8 cellular contexts compared by ENCODE assay signal in genomic region chr21:42496120-42496838, GRCh38. TPM values are rescaled to one million over a fixed set of nuclear protein-coding genes. Genes with fewer than 3 reads are reported as not detected.
DNase-seq lines count a peak whose midpoint lies in the region; ATAC-seq and TF ChIP-seq lines count a peak whose summit lies in the region.

RSPH1 (minus strand) TSS chr21:42496224; CDS start chr21:42496186, 38 bp downstream.

- H3K27ac ChIP-seq in osteoblast (ENCODE audit: low read depth, low read length) (peak within 1 kb of the TSS; percentile 44), thoracic aorta (peak within 1 kb of the TSS; percentile 50 to 75)

- intact Hi-C loops in head of caudate nucleus (cut with DNase I) = no loop called here

- DNase-seq in GM12864 (ENCODE audit: low read depth) (peak; percentile 93), NCI-H1105 treated with DMSO at 0.1 percent for 48 hours (lab: John Stamatoyannopoulos, UW) (peak; percentile 99), SKM-1 treated with dmso at 0.1 percent for 144 hours (lab: John Stamatoyannopoulos, UW; ENCODE audit: unreplicated experiment) (peak; percentile 95), head of caudate nucleus (peak; percentile 100), osteoblast (ENCODE audit: insufficient read length, low spot score, missing footprints) (peak; percentile 99), thoracic aorta (ENCODE audit: low spot score) (peak; percentile 96)
- DNase-seq in activated naive CD8-positive, alpha-beta T cell treated with anti-CD3 and anti-CD28 coated beads, Interleukin-2, amount 10 ng/mL, durations not matched to agents 7 days and 5 days = peak; percentile 99

- H3K36me3 ChIP-seq in osteoblast (ENCODE audit: insufficient read depth, low read length) (no peaks in the 10 kb centered on the region), thoracic aorta (no peaks in the 10 kb centered on the region)

- H4K20me1 ChIP-seq in osteoblast (ENCODE audit: insufficient read depth, low read length) = no peaks in the 10 kb centered on the region

- H3K4me1 ChIP-seq in osteoblast (ENCODE audit: insufficient read depth, low read length) (peaks cover 12% of the 10 kb centered on the region), thoracic aorta (ENCODE audit: control insufficient read depth in 1 of 2, low read depth in 2 of 2) (peaks cover 0 to 12% of the 10 kb centered on the region in 2 donors)

- H3K9me3 ChIP-seq in osteoblast (ENCODE audit: low read depth, low read length) (no peaks in the 10 kb centered on the region), thoracic aorta (no peaks in the 10 kb centered on the region)

- H3K4me3 ChIP-seq in GM12864 (ENCODE audit: low read depth, low read length) = peak within 1 kb of the TSS; percentile 69
- H3K4me3 ChIP-seq in osteoblast (ENCODE audit: insufficient read depth, low read length) = peak within 1 kb of the TSS; percentile 82
- H3K4me3 ChIP-seq in thoracic aorta = peak within 1 kb of the TSS; percentile 83

- POLR2A ChIA-PET in activated naive CD8-positive, alpha-beta T cell treated with anti-CD3 and anti-CD28 coated beads, Interleukin-2, amount 10 ng/mL, durations not matched to agents 7 days and 5 days (lab: Charles Lee) = interaction anchor here (1.1 to 1.4 kb wide), 3 partner anchors 18 to 31 kb away, joined by 3 to 4 read pairs (median 4); partner anchors contain the start of gene SLC37A1

- H3K4me1 Mint-ChIP-seq in activated naive CD8-positive, alpha-beta T cell treated with anti-CD3 and anti-CD28 coated beads, Interleukin-2, amount 10 ng/mL, durations not matched to agents 7 days and 5 days = peaks cover 20% of the 10 kb centered on the region

- H3K27me3 ChIP-seq in osteoblast (ENCODE audit: insufficient read depth, low read length) = no peaks in the 10 kb centered on the region
- H3K27me3 ChIP-seq in thoracic aorta (replicated peaks; ENCODE audit: insufficient read depth) = no peaks in the 10 kb centered on the region

- peak within 1 kb of the TSS; percentile 84 for H3K27ac Mint-ChIP-seq in activated naive CD8-positive, alpha-beta T cell treated with anti-CD3 and anti-CD28 coated beads, Interleukin-2, amount 10 ng/mL, durations not matched to agents 7 days and 5 days

- H3K9me3 Mint-ChIP-seq in activated naive CD8-positive, alpha-beta T cell treated with anti-CD3 and anti-CD28 coated beads, Interleukin-2, amount 10 ng/mL, durations not matched to agents 7 days and 5 days = no peaks in the 10 kb centered on the region

- peak within 1 kb of the TSS; percentile 94 for H3K4me3 Mint-ChIP-seq in activated naive CD8-positive, alpha-beta T cell treated with anti-CD3 and anti-CD28 coated beads, Interleukin-2, amount 10 ng/mL, durations not matched to agents 7 days and 5 days

- H3K79me2 ChIP-seq in osteoblast (ENCODE audit: insufficient read depth, low read length) = no peaks in the 10 kb centered on the region

- no peaks in the 10 kb centered on the region for H3K36me3 Mint-ChIP-seq in activated naive CD8-positive, alpha-beta T cell treated with anti-CD3 and anti-CD28 coated beads, Interleukin-2, amount 10 ng/mL, durations not matched to agents 7 days and 5 days

- ATAC-seq in HG02678 (IDR thresholded peaks at IDR 0.05; ENCODE audit: unreplicated experiment) (peak; percentile 99), thoracic aorta (ENCODE audit: insufficient number of reproducible peaks, low FRiP score, low read depth) (peak; percentile 99)
- ATAC-seq in activated naive CD8-positive, alpha-beta T cell treated with anti-CD3 and anti-CD28 coated beads, Interleukin-2, amount 10 ng/mL, durations not matched to agents 7 days and 5 days (ENCODE audit: low read depth) = peak; percentile 97

- peak within 1 kb of the TSS; percentile 97 for H3K4me2 ChIP-seq in osteoblast (ENCODE audit: insufficient read depth, low read length)

- peak within 1 kb of the TSS; percentile 98 for H2AFZ ChIP-seq in osteoblast (ENCODE audit: low read length)

- H3K27me3 Mint-ChIP-seq in activated naive CD8-positive, alpha-beta T cell treated with anti-CD3 and anti-CD28 coated beads, Interleukin-2, amount 10 ng/mL, durations not matched to agents 7 days and 5 days = peaks cover 6% of the 10 kb centered on the region

- TF ChIP-seq CTCF in GM12864 (IDR thresholded peaks at IDR 0.05; ENCODE audit: low read depth, low read length, missing control alignments) = no peak
- no peak for TF ChIP-seq CTCF in osteoblast (IDR thresholded peaks at IDR 0.05; ENCODE audit: extremely low read depth, low read depth, low read length)
- TF ChIP-seq CTCF in thoracic aorta (IDR thresholded peaks at IDR 0.05) = no peak

RNA-seq across cellular contexts. Expression of gene RSPH1, which starts in this region (rescaled TPM):
- not detected for total RNA-seq in activated naive CD8-positive, alpha-beta T cell treated with anti-CD3 and anti-CD28 coated beads, Interleukin-2, amount 10 ng/mL, durations not matched to agents 7 days and 5 days
- total RNA-seq in osteoblast (0.29 TPM in 1 of 2 replicates, not detected in the other), thoracic aorta (under 1 TPM in 1 of 2 donors, not detected in 1; 0.27 TPM)

Comparison
In these comparisons a context has a peak if more than half of its experiments do, and no peak if none do; other contexts are left out.
1. Peak in every context shown above with its lines: DNase-seq, ATAC-seq, H3K4me3 ChIP-seq and H3K27ac ChIP-seq.
2. Peak in DNase-seq and ATAC-seq in activated naive CD8-positive, alpha-beta T cell treated with anti-CD3 and anti-CD28 coated beads, Interleukin-2, amount 10 ng/mL, durations not matched to agents 7 days and 5 days; RNA of the gene not detected or under 1 TPM.
3. Peak in DNase-seq, H3K4me3 ChIP-seq, H3K27ac ChIP-seq and H3K4me2 ChIP-seq in osteoblast; RNA of the gene not detected or under 1 TPM.
4. Peak in DNase-seq, ATAC-seq, H3K4me3 ChIP-seq and H3K27ac ChIP-seq in thoracic aorta; RNA of the gene not detected or under 1 TPM.